15 cellular contexts compared by ENCODE assay signal in genomic region chr19:45104658-45105384, GRCh38. TPM values are rescaled to one million over a fixed set of nuclear protein-coding genes. Genes with fewer than 3 reads are reported as not detected.
DNase-seq lines count a peak whose midpoint lies in the region; FAIRE-seq and TF ChIP-seq lines count a peak whose summit lies in the region.
"Had no signal": no experiment of that assay in that cellular context is flagged by ENCODE, and none has a peak within 500 bp of the region (broad histone marks: within the 10 kb centered on the region; RNA-seq: fewer than 3 reads in every experiment).

No MANE protein-coding gene starts in this region.

- no peak overlapping the region for H2AFZ ChIP-seq in Loucy (ENCODE audit: low read length)
- H2AFZ ChIP-seq: parathyroid adenoma had no signal

- POLR2A ChIA-PET in activated CD4-positive, alpha-beta T cell treated with anti-CD3 and anti-CD28 coated beads, Interleukin-2, amount 10 ng/mL, durations not matched to agents 7 days and 5 days (lab: Charles Lee): no interaction called here

- peak overlapping the region; percentile 12 for H3K4me2 ChIP-seq in Loucy (ENCODE audit: low read depth, low read length, poor library complexity, severe bottlenecking)

- H3K4me1 ChIP-seq in Loucy (ENCODE audit: insufficient read depth, low read length, poor library complexity, severe bottlenecking) (peaks cover 7% of the 10 kb centered on the region), small intestine (ENCODE audit: control insufficient read depth in 2 of 2, insufficient read depth in 1 of 2, low read depth in 1 of 2, low read length in 1 of 2) (peaks cover 21 to 22% of the 10 kb centered on the region in 2 donors)

- no peaks in the 10 kb centered on the region for H3K27me3 ChIP-seq in Loucy (ENCODE audit: insufficient read depth, low read length, poor library complexity, severe bottlenecking)
- H3K27me3 ChIP-seq in small intestine (ENCODE audit: control insufficient read depth in 2 of 2, insufficient read depth in 2 of 2, low read length in 2 of 2): no peaks in the 10 kb centered on the region

- no peak for FAIRE-seq in small intestine (lab: Jason Lieb, UNC)
- no peak for FAIRE-seq in HTR-8/SVneo (lab: Jason Lieb, UNC)
- FAIRE-seq: G401.6 had no signal

- H3K79me2 ChIP-seq in Loucy (ENCODE audit: insufficient read depth, low read length): peaks cover 87% of the 10 kb centered on the region

- peaks cover 46% of the 10 kb centered on the region for H3K4me1 Mint-ChIP-seq in activated CD4-positive, alpha-beta T cell treated with anti-CD3 and anti-CD28 coated beads, Interleukin-2, amount 10 ng/mL, durations not matched to agents 7 days and 5 days
- H3K4me1 Mint-ChIP-seq in brain: peaks cover 60% of the 10 kb centered on the region

- no peaks in the 10 kb centered on the region for H3K36me3 Mint-ChIP-seq in activated CD4-positive, alpha-beta T cell treated with anti-CD3 and anti-CD28 coated beads, Interleukin-2, amount 10 ng/mL, durations not matched to agents 7 days and 5 days (ENCODE audit: low read depth)
- peaks cover 11% of the 10 kb centered on the region for H3K36me3 Mint-ChIP-seq in brain

- no peaks in the 10 kb centered on the region for H3K9me2 ChIP-seq in Loucy (replicated peaks; ENCODE audit: low read depth, low read length)

- H3K4me3 ChIP-seq in Loucy (ENCODE audit: low read length, poor library complexity, severe bottlenecking): no peak overlapping the region
- H3K4me3 ChIP-seq in small intestine (ENCODE audit: low read depth in 1 of 2, low read length in 2 of 2): no peak overlapping the region
- H3K4me3 ChIP-seq: coronary artery had no signal

- H3K9me3 ChIP-seq in Loucy (ENCODE audit: insufficient read depth, low read depth, low read length) (no peaks in the 10 kb centered on the region), small intestine (ENCODE audit: control insufficient read depth, low read depth) (no peaks in the 10 kb centered on the region)

- no peak for DNase-seq in activated CD4-positive, alpha-beta T cell treated with anti-CD3 and anti-CD28 coated beads, Interleukin-2, amount 10 ng/mL, durations not matched to agents 7 days and 5 days
- DNase-seq in activated CD4-positive, alpha-beta T cell treated with anti-CD3 and anti-CD28 coated beads, Interleukin-2, amount 50 U/mL, for 48 hours: no peak
- DNase-seq in small intestine (peak; percentile 62), HTR-8/SVneo (ENCODE audit: insufficient read length, low spot score) (no peak), HCEC 1CT (no peak), NCI-H146 treated with DMSO at 0.1 percent for 48 hours (lab: John Stamatoyannopoulos, UW; ENCODE audit: unreplicated experiment) (no peak)
- DNase-seq: foreskin melanocyte; NCI-H1930; stimulated activated CD4-positive, alpha-beta T cell treated with anti-CD3 and anti-CD28 coated beads, Interleukin-2, amount 100 ng/mL, for 48 hours had no signal

- H3K9ac ChIP-seq in Loucy (ENCODE audit: low read depth, low read length, poor library complexity, severe bottlenecking): no peak overlapping the region
- H3K9ac ChIP-seq: parathyroid adenoma had no signal

- WGBS in small intestine, 3 donors: 52 to 56% (median 55%) methylated on average over 16 of the region's 16 CpGs

- no peaks in the 10 kb centered on the region for H3K9me3 Mint-ChIP-seq in activated CD4-positive, alpha-beta T cell treated with anti-CD3 and anti-CD28 coated beads, Interleukin-2, amount 10 ng/mL, durations not matched to agents 7 days and 5 days
- no peaks in the 10 kb centered on the region for H3K9me3 Mint-ChIP-seq in brain

- H3K36me3 ChIP-seq in Loucy (ENCODE audit: insufficient read depth, low read length) (peaks cover 17% of the 10 kb centered on the region; the same call in 1 of the 2 replicates), small intestine (ENCODE audit: control insufficient read depth in 2 of 2, insufficient read depth in 2 of 2, low read length in 2 of 2) (no peaks in the 10 kb centered on the region)

- CTCF ChIA-PET in activated CD4-positive, alpha-beta T cell treated with anti-CD3 and anti-CD28 coated beads, Interleukin-2, amount 10 ng/mL, durations not matched to agents 7 days and 5 days (lab: Charles Lee): interaction anchor here (2.4 kb wide), 1 partner anchor 25 kb away, joined by 7 read pairs; the partner anchor contains the start of gene GEMIN7

- no peaks in the 10 kb centered on the region for H3F3A ChIP-seq in Loucy (ENCODE audit: low read depth)

- peaks cover 20% of the 10 kb centered on the region for H4K20me1 ChIP-seq in Loucy (ENCODE audit: insufficient read depth, low read length, poor library complexity, severe bottlenecking)

- H3K27ac ChIP-seq in small intestine (ENCODE audit: low read depth in 1 of 2, low read length in 1 of 2): peak overlapping the region; percentile 44 to 69
- H3K27ac ChIP-seq: coronary artery, parathyroid adenoma had no signal

- no peak for TF ChIP-seq CTCF in Loucy (conservative IDR thresholded peaks at IDR 0.05; ENCODE audit: low read length)
- TF ChIP-seq CTCF in brain (conservative IDR thresholded peaks at IDR 0.05): no peak

- peak overlapping the region; percentile 11 for H3K4me3 Mint-ChIP-seq in activated CD4-positive, alpha-beta T cell treated with anti-CD3 and anti-CD28 coated beads, Interleukin-2, amount 10 ng/mL, durations not matched to agents 7 days and 5 days
- peak overlapping the region; percentile 4 to 75 (median 30) for H3K4me3 Mint-ChIP-seq in brain

- H3K27me3 Mint-ChIP-seq in activated CD4-positive, alpha-beta T cell treated with anti-CD3 and anti-CD28 coated beads, Interleukin-2, amount 10 ng/mL, durations not matched to agents 7 days and 5 days: no peaks in the 10 kb centered on the region
- H3K27me3 Mint-ChIP-seq in brain: no peaks in the 10 kb centered on the region

- H3K27ac Mint-ChIP-seq in activated CD4-positive, alpha-beta T cell treated with anti-CD3 and anti-CD28 coated beads, Interleukin-2, amount 10 ng/mL, durations not matched to agents 7 days and 5 days: peak overlapping the region; percentile 65
- H3K27ac Mint-ChIP-seq in brain: peak overlapping the region; percentile 69 to 93 (median 89)

RNA-seq across cellular contexts. Expression of gene PPP1R37, which starts 11.8 kb away (rescaled TPM):
- total RNA-seq in activated CD4-positive, alpha-beta T cell treated with anti-CD3 and anti-CD28 coated beads, Interleukin-2, amount 10 ng/mL, durations not matched to agents 7 days and 5 days: 10 to 100 TPM; 21.1 to 21.7 TPM
- polyA plus RNA-seq in brain (ENCODE audit: insufficient read depth, low read depth, low replicate concordance): 59.2 TPM
- 10 to 100 TPM; 19.5 to 32.4 (median 30.9) TPM for polyA plus RNA-seq in small intestine

RNA-seq across cellular contexts. Expression of gene GEMIN7, which starts 25.8 kb away (rescaled TPM):
- total RNA-seq in activated CD4-positive, alpha-beta T cell treated with anti-CD3 and anti-CD28 coated beads, Interleukin-2, amount 10 ng/mL, durations not matched to agents 7 days and 5 days: 10 to 100 TPM; 27.1 to 30.0 TPM
- polyA plus RNA-seq in brain (ENCODE audit: insufficient read depth, low read depth, low replicate concordance) (20.6 TPM), small intestine (10 to 100 TPM; 33.2 to 49.7 (median 37.6) TPM)

RNA-seq across cellular contexts. Expression of gene ZNF296, which starts 28.5 kb away (rescaled TPM):
- total RNA-seq in activated CD4-positive, alpha-beta T cell treated with anti-CD3 and anti-CD28 coated beads, Interleukin-2, amount 10 ng/mL, durations not matched to agents 7 days and 5 days: 1 to 10 TPM; 4.0 to 4.1 TPM
- 2.1 TPM for polyA plus RNA-seq in brain (ENCODE audit: insufficient read depth, low read depth, low replicate concordance)
- 10 to 100 TPM in 1 of 3 donors, 1 to 10 TPM in 2; 4.7 to 10.3 (median 8.6) TPM for polyA plus RNA-seq in small intestine

RNA-seq across cellular contexts. Expression of gene NKPD1, which starts 56.0 kb away (rescaled TPM):
- total RNA-seq in activated CD4-positive, alpha-beta T cell treated with anti-CD3 and anti-CD28 coated beads, Interleukin-2, amount 10 ng/mL, durations not matched to agents 7 days and 5 days: under 1 TPM in 1 of 2 experiments, not detected in 1; 0.17 TPM
- polyA plus RNA-seq in brain (ENCODE audit: insufficient read depth, low read depth, low replicate concordance) (0.42 TPM), small intestine (under 1 TPM in 1 of 3 donors, not detected in 2; 0.09 TPM)
- total RNA-seq: left lobe of liver had no signal
